21 cellular contexts compared by ENCODE assay signal in the genomic region with DNA sequence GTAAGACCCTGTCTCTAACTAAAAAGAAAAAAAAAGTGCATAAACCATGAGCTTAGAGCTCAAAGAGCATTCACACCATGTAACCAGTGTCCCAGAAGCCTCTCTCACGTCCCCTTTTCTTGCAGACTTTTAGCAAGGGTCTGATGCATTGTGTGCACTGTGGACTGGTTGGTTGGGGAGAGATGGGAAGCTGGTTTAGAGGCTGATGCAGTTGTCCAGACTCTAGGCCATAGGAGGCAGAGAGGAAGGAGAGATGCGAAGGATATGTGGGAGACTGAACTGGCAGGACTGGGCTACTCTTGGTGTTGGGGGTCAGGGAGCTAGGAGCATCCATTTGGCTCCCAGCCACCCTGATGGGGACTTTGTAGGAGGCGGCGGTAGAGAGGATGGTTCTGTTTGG. TPM values are rescaled to one million over a fixed set of nuclear protein-coding genes. Genes with fewer than 3 reads are reported as not detected.
DNase-seq lines count a peak whose midpoint lies in the region; ATAC-seq, FAIRE-seq and TF ChIP-seq lines count a peak whose summit lies in the region.
"Had no signal": no experiment of that assay in that cellular context is flagged by ENCODE, and none has a peak within 500 bp of the region (broad histone marks: within the 10 kb centered on the region; RNA-seq: fewer than 3 reads in every experiment).

No MANE protein-coding gene starts in this region.

- H3K9me3 Mint-ChIP-seq in Calu3 (ENCODE audit: low read depth, unreplicated experiment) (no peaks in the 10 kb centered on the region), neural crest cell (no peaks in the 10 kb centered on the region)
- H3K9me3 Mint-ChIP-seq: CD4-positive, alpha-beta T cell had no signal

- H3K4me3 ChIP-seq in Panc1 (ENCODE audit: low read depth in 2 of 2, low read length in 2 of 2) (no peak overlapping the region), K562 (no peak overlapping the region), PC-9 (no peak overlapping the region)

- H3K27ac Mint-ChIP-seq in Calu3 (ENCODE audit: unreplicated experiment) (peak overlapping the region; percentile 50), neural crest cell (ENCODE audit: unreplicated experiment) (peak overlapping the region; percentile 69)
- H3K27ac Mint-ChIP-seq: B cell; CD4-positive, alpha-beta T cell had no signal

- ATAC-seq in Panc1 = 0 out of 2 replicates have a peak, but pooled peaks have one; percentile 15
- no peak; the same call in 2 of the 3 replicates for ATAC-seq in K562

- H3K36me3 ChIP-seq in Panc1 (ENCODE audit: control insufficient read depth, insufficient read depth, low read length) (no peaks in the 10 kb centered on the region), K562 (ENCODE audit: control insufficient read depth, insufficient read depth, low read length) (peaks cover 4% of the 10 kb centered on the region; the same call in 2 of the 3 replicates), PC-9 (ENCODE audit: low read depth) (no peaks in the 10 kb centered on the region)

- no peak for TF ChIP-seq RAD21 in K562 (CRISPR knock-in tag; conservative IDR thresholded peaks at IDR 0.05 in 1 of 2, IDR thresholded peaks at IDR 0.05 in 1 of 2)

- TF ChIP-seq EP300 in K562 (IDR thresholded peaks at IDR 0.05; ENCODE audit: low read length) = no peak

- in situ Hi-C loops in Panc1 (cut with HindIII; ENCODE audit: low pct_unique_long_range_greater_than_20kb, low sequenced_read_pairs) (no loop called here), K562 (cut with MboI) (no loop called here)

- intact Hi-C loops in Calu3 (cut with micrococcal nuclease; ENCODE audit: unreplicated experiment) (no loop called here), Panc1 (cut with micrococcal nuclease; ENCODE audit: unreplicated experiment) (no loop called here), K562 (cut with micrococcal nuclease) (no loop called here), PC-9 (cut with micrococcal nuclease; ENCODE audit: unreplicated experiment) (no loop called here)

- H3K27ac ChIP-seq in Panc1 (ENCODE audit: low read length) = no peak overlapping the region
- no peak overlapping the region for H3K27ac ChIP-seq in K562 (ENCODE audit: extremely low read depth, low read depth, low read length)
- no peak overlapping the region for H3K27ac ChIP-seq in PC-9
- H3K27ac ChIP-seq: HL-60 had no signal

- no peaks in the 10 kb centered on the region for H3K9me1 ChIP-seq in K562 (ENCODE audit: control insufficient read depth, insufficient read depth, low read length)

- H3K9ac ChIP-seq in K562 (ENCODE audit: insufficient read depth in 1 of 2, low read depth in 2 of 2, low read length in 2 of 2) = peak overlapping the region in 1 of 2 experiments; percentile 37; a peak in 1 of 4 replicates

- H3K36me3 Mint-ChIP-seq in Calu3 (ENCODE audit: insufficient read depth, unreplicated experiment) = no peaks in the 10 kb centered on the region
- no peaks in the 10 kb centered on the region for H3K36me3 Mint-ChIP-seq in neural crest cell (ENCODE audit: low read depth)

- H3K4me1 ChIP-seq in Panc1 (ENCODE audit: control insufficient read depth, insufficient read depth, low read length) = no peaks in the 10 kb centered on the region
- peaks cover 12 to 13% of the 10 kb centered on the region in 2 experiments; a peak in 3 of 5 replicates for H3K4me1 ChIP-seq in K562 (replicated peaks in 1 of 2; ENCODE audit: control insufficient read depth in 2 of 2, insufficient read depth in 2 of 2, low read length in 2 of 2)
- peaks cover 9% of the 10 kb centered on the region; the same call in 1 of the 2 replicates for H3K4me1 ChIP-seq in PC-9 (replicated peaks; ENCODE audit: insufficient read depth)

- H2AFZ ChIP-seq in K562 (ENCODE audit: low read depth, low read length) (no peak overlapping the region), PC-9 (no peak overlapping the region)

- FAIRE-seq in K562 (lab: Jason Lieb, UNC) = peak; percentile 71
- FAIRE-seq: A204.1, D721Med, GM12892, GM19239, H1 had no signal

- H3K79me2 ChIP-seq in K562 (ENCODE audit: control insufficient read depth, insufficient read depth, low read length) (no peaks in the 10 kb centered on the region), PC-9 (ENCODE audit: low read depth) (no peaks in the 10 kb centered on the region)

- no peak for TF ChIP-seq CTCF in Calu3 (IDR thresholded peaks at IDR 0.05; ENCODE audit: unreplicated experiment)
- TF ChIP-seq CTCF in Panc1 (IDR thresholded peaks at IDR 0.05) = no peak
- no peak for TF ChIP-seq CTCF in K562 (IDR thresholded peaks at IDR 0.05 in 2 of 3, conservative IDR thresholded peaks at IDR 0.05 in 1 of 3; ENCODE audit: insufficient read depth in 2 of 3, low read depth in 1 of 3, low read length in 3 of 3)
- no peak for TF ChIP-seq CTCF in neural crest cell (conservative IDR thresholded peaks at IDR 0.05)
- no peak for TF ChIP-seq CTCF in PC-9 (conservative IDR thresholded peaks at IDR 0.05)

- H4K20me1 ChIP-seq in K562 (replicated peaks; ENCODE audit: control insufficient read depth, insufficient read depth, low read length) (no peaks in the 10 kb centered on the region), PC-9 (ENCODE audit: insufficient read depth) (no peaks in the 10 kb centered on the region)

- 39% methylated on average over 4 of the region's 4 CpGs for WGBS in K562 (ENCODE audit: insufficient coverage, low coverage, missing lambda C conversion rate)

- H3K9me2 ChIP-seq in PC-9 (ENCODE audit: insufficient read depth) = no peaks in the 10 kb centered on the region

- no peaks in the 10 kb centered on the region for H3F3A ChIP-seq in PC-9 (ENCODE audit: insufficient read depth, low read depth)

- H3K9me3 ChIP-seq in Panc1 (ENCODE audit: control insufficient read depth, insufficient read depth, low read depth, low read length) (no peaks in the 10 kb centered on the region), K562 (replicated peaks; ENCODE audit: control insufficient read depth, insufficient read depth, low read depth, low read length) (no peaks in the 10 kb centered on the region), PC-9 (ENCODE audit: insufficient read depth, low read depth) (no peaks in the 10 kb centered on the region)

- H3K4me1 Mint-ChIP-seq in Calu3 (ENCODE audit: low read depth, unreplicated experiment) (no peaks in the 10 kb centered on the region), neural crest cell (peaks cover 9% of the 10 kb centered on the region)

- H3K27me3 ChIP-seq in Panc1 (ENCODE audit: control insufficient read depth, insufficient read depth, low read length) (no peaks in the 10 kb centered on the region), K562 (ENCODE audit: control insufficient read depth in 2 of 2, insufficient read depth in 2 of 2, low read length in 2 of 2) (no peaks in the 10 kb centered on the region), PC-9 (ENCODE audit: insufficient read depth, low read depth) (no peaks in the 10 kb centered on the region)

- no peaks in the 10 kb centered on the region for H3K27me3 Mint-ChIP-seq in Calu3 (ENCODE audit: unreplicated experiment)
- peaks cover 15% of the 10 kb centered on the region for H3K27me3 Mint-ChIP-seq in neural crest cell (ENCODE audit: low read depth)
- H3K27me3 Mint-ChIP-seq: CD4-positive, alpha-beta T cell had no signal

- BruUV-seq in Calu3 (replicated peaks; lab: Mats Ljungman, UMichigan) = no TSS peak
- no TSS peak for BruUV-seq in Panc1 (replicated peaks; lab: Mats Ljungman, UMichigan)
- no TSS peak for BruUV-seq in K562 (replicated peaks; lab: Mats Ljungman, UMichigan)
- no TSS peak for BruUV-seq in PC-9 (replicated peaks; lab: Mats Ljungman, UMichigan)

- CTCF ChIA-PET in Calu3 (lab: Charles Lee) = interaction anchor here (0.7 kb wide), 1 partner anchor 9 kb away, joined by 8 read pairs; no protein-coding TSS in a partner anchor
- CTCF ChIA-PET in Panc1 (lab: Charles Lee) = no interaction called here
- CTCF ChIA-PET in K562 (lab: Yijun Ruan, JAX; ENCODE audit: low intra/inter-chr PET ratio) = no interaction called here
- CTCF ChIA-PET in PC-9 (lab: Charles Lee) = interaction anchor here (0.6 kb wide), 1 partner anchor 11 kb away, joined by 3 read pairs; no protein-coding TSS in a partner anchor

- H3K4me3 Mint-ChIP-seq in Calu3 (ENCODE audit: low read depth, unreplicated experiment) (no peak overlapping the region), neural crest cell (no peak overlapping the region)
- H3K4me3 Mint-ChIP-seq: B cell; CD4-positive, alpha-beta T cell had no signal

- no peak for TF ChIP-seq POLR2A in K562 (conservative IDR thresholded peaks at IDR 0.05)

- POLR2A ChIA-PET in Panc1 (lab: Charles Lee) = no interaction called here
- POLR2A ChIA-PET in K562 (lab: Yijun Ruan, JAX) = interaction anchor here (0.5 to 1.4 kb wide), 3 partner anchors 9 to 930 kb away, joined by 3 to 6 read pairs (median 4); no protein-coding TSS in a partner anchor
- POLR2A ChIA-PET in PC-9 (lab: Charles Lee; ENCODE audit: unreplicated experiment) = interaction anchor here (0.7 kb wide), 1 partner anchor 110 kb away, joined by 3 read pairs; no protein-coding TSS in a partner anchor

- no peak for DNase-seq in Calu3
- no peak for DNase-seq in Panc1 (ENCODE audit: low read depth, low spot score)
- DNase-seq in K562 (ENCODE audit: extremely low read depth in 1 of 4, low spot score in 3 of 4) = no peak
- no peak for DNase-seq in neural crest cell (ENCODE audit: low read depth, low spot score)
- no peak for DNase-seq in anterior cingulate cortex (lab: John Stamatoyannopoulos, UW)
- no peak for DNase-seq in activated CD8-positive, alpha-beta memory T cell treated with anti-CD3 and anti-CD28 coated beads, Interleukin-2, amount 50 U/mL, for 4 hours
- no peak for DNase-seq in DMS153 treated with DMSO at 0.1 percent for 48 hours (lab: John Stamatoyannopoulos, UW; ENCODE audit: unreplicated experiment)
- DNase-seq in PC-9 = no peak
- DNase-seq: C1 segment of cervical spinal cord; CD4-positive, alpha-beta T cell; DMS153; DND-41; GDM1; HCEC 1CT had no signal

- no peak overlapping the region for H3K4me2 ChIP-seq in K562 (ENCODE audit: insufficient read depth, low read length)
- H3K4me2 ChIP-seq in PC-9 = no peak overlapping the region

RNA-seq across cellular contexts. Expression of gene SSC4D, which starts 1.8 kb away (rescaled TPM):
- total RNA-seq in Calu3 (2022) = 0.51 TPM in 1 of 2 replicates, not detected in the other
- 1.6 TPM for total RNA-seq in Panc1 (2021; ENCODE audit: unreplicated experiment)
- 2.3 TPM for polyA plus RNA-seq in Panc1 (2012; ENCODE audit: insufficient read length)
- total RNA-seq in K562 (2011; cell fraction: chromatin; rRNA removed; ENCODE audit: low replicate concordance) = 0.74 and 1.7 TPM in 2 replicates
- 2.6 and 3.0 TPM in 2 replicates for total RNA-seq in K562 (2011; cell fraction: nucleolus; rRNA removed)
- 1.2 TPM in 2 replicates for total RNA-seq in K562 (2011; cell fraction: nucleoplasm; rRNA removed)
- total RNA-seq in K562 (2014; rRNA removed) = 0.41 and 0.49 TPM in 2 replicates
- 0.19 and 0.65 TPM in 2 replicates for total RNA-seq in K562 (2014; rRNA removed; fragmentation: Illumina TruSeq; extraction: Trizol)
- total RNA-seq in K562 (2015; rRNA removed; fragmentation: Illumina TruSeq; extraction: Trizol) = 0.98 and 1.1 TPM in 2 replicates
- 0.98 and 1.2 TPM in 2 replicates for total RNA-seq in K562 (2021)
- polyA plus RNA-seq in K562 (2011; rRNA removed) = 0.91 and 1.2 TPM in 2 replicates
- polyA plus RNA-seq in K562 (2011; cell fraction: cytosol; rRNA removed) = 0.71 and 2.0 TPM in 2 replicates
- 1.8 and 2.8 TPM in 2 replicates for polyA plus RNA-seq in K562 (2011; cell fraction: nucleus; rRNA removed)
- 1.9 and 4.0 TPM in 2 replicates for polyA plus RNA-seq in K562 (2012)
- 0.80 and 1.5 TPM in 2 replicates for polyA plus RNA-seq in K562 (2014; fragmentation: Illumina TruSeq; extraction: Trizol)
- polyA plus RNA-seq in K562 (2014; fragmentation: Nextera tagmentation; extraction: Ambion mirVana) = under 1 TPM in 1 of 2 experiments, not detected in 1; 0.06 TPM
- 0.67 and 1.0 TPM in 2 replicates for polyA plus RNA-seq in K562 (2014; rRNA removed)
- 0.30 and 0.53 TPM in 2 replicates for polyA minus RNA-seq in K562 (2011; rRNA and poly(A)+ RNA removed)
- 0.55 and 0.76 TPM in 2 replicates for polyA minus RNA-seq in K562 (2011; cell fraction: cytosol; rRNA and poly(A)+ RNA removed)
- 0.27 TPM in 1 of 2 replicates, not detected in the other for polyA minus RNA-seq in K562 (2011; cell fraction: nucleus; rRNA and poly(A)+ RNA removed)
- 1.0 and 1.1 TPM in 2 replicates for total RNA-seq in neural crest cell
- total RNA-seq in PC-9 (2021) = 3.5 and 3.9 TPM in 2 replicates
- total RNA-seq: B cell; CD4-positive, alpha-beta T cell had no signal

RNA-seq across cellular contexts. Expression of gene ZP3, which starts 17.0 kb away (rescaled TPM):
- total RNA-seq in Calu3 (2022) = 5.4 and 9.4 TPM in 2 replicates
- total RNA-seq in Panc1 (2021; ENCODE audit: unreplicated experiment) = 23.3 TPM
- polyA plus RNA-seq in Panc1 (2012; ENCODE audit: insufficient read length) = 50.3 TPM
- total RNA-seq in K562 (2011; cell fraction: chromatin; rRNA removed; ENCODE audit: low replicate concordance) = 2.2 and 6.3 TPM in 2 replicates
- total RNA-seq in K562 (2011; cell fraction: nucleolus; rRNA removed) = 6.0 and 6.3 TPM in 2 replicates
- total RNA-seq in K562 (2011; cell fraction: nucleoplasm; rRNA removed) = 4.5 and 6.0 TPM in 2 replicates
- 2.5 and 3.8 TPM in 2 replicates for total RNA-seq in K562 (2014; rRNA removed)
- 1.5 and 2.3 TPM in 2 replicates for total RNA-seq in K562 (2014; rRNA removed; fragmentation: Illumina TruSeq; extraction: Trizol)
- 2.8 and 2.9 TPM in 2 replicates for total RNA-seq in K562 (2015; rRNA removed; fragmentation: Illumina TruSeq; extraction: Trizol)
- 2.3 and 3.9 TPM in 2 replicates for total RNA-seq in K562 (2021)
- 2.4 and 8.1 TPM in 2 replicates for polyA plus RNA-seq in K562 (2011; rRNA removed)
- polyA plus RNA-seq in K562 (2011; cell fraction: cytosol; rRNA removed) = 8.3 and 10.1 TPM in 2 replicates
- 3.7 and 5.1 TPM in 2 replicates for polyA plus RNA-seq in K562 (2011; cell fraction: nucleus; rRNA removed)
- 3.5 and 13.7 TPM in 2 replicates for polyA plus RNA-seq in K562 (2012)
- polyA plus RNA-seq in K562 (2014; fragmentation: Illumina TruSeq; extraction: Trizol) = 3.5 and 3.8 TPM in 2 replicates
- 1 to 10 TPM; 2.0 to 2.8 TPM for polyA plus RNA-seq in K562 (2014; fragmentation: Nextera tagmentation; extraction: Ambion mirVana)
- polyA plus RNA-seq in K562 (2014; rRNA removed) = 1.4 and 3.7 TPM in 2 replicates
- polyA minus RNA-seq in K562 (2011; rRNA and poly(A)+ RNA removed) = 5.2 and 5.3 TPM in 2 replicates
- polyA minus RNA-seq in K562 (2011; cell fraction: cytosol; rRNA and poly(A)+ RNA removed) = 4.2 and 12.3 TPM in 2 replicates
- 3.1 and 3.8 TPM in 2 replicates for polyA minus RNA-seq in K562 (2011; cell fraction: nucleus; rRNA and poly(A)+ RNA removed)
- 0.49 TPM in 1 of 2 replicates, not detected in the other for total RNA-seq in neural crest cell
- total RNA-seq in PC-9 (2021) = 14.2 and 20.9 TPM in 2 replicates

RNA-seq across cellular contexts. Expression of gene YWHAG, which starts 48.9 kb away (rescaled TPM):
- 113 and 122 TPM in 2 replicates for total RNA-seq in Calu3 (2022)
- 210 TPM for total RNA-seq in Panc1 (2021; ENCODE audit: unreplicated experiment)
- polyA plus RNA-seq in Panc1 (2012; ENCODE audit: insufficient read length) = 172 TPM
- 60.5 and 71.2 TPM in 2 replicates for total RNA-seq in K562 (2011; cell fraction: chromatin; rRNA removed; ENCODE audit: low replicate concordance)
- 39.9 and 41.7 TPM in 2 replicates for total RNA-seq in K562 (2011; cell fraction: nucleolus; rRNA removed)
- total RNA-seq in K562 (2011; cell fraction: nucleoplasm; rRNA removed) = 59.5 and 77.9 TPM in 2 replicates
- total RNA-seq in K562 (2014; rRNA removed) = 50.3 and 53.2 TPM in 2 replicates
- total RNA-seq in K562 (2014; rRNA removed; fragmentation: Illumina TruSeq; extraction: Trizol) = 144 and 155 TPM in 2 replicates
- total RNA-seq in K562 (2015; rRNA removed; fragmentation: Illumina TruSeq; extraction: Trizol) = 135 and 136 TPM in 2 replicates
- 238 and 246 TPM in 2 replicates for total RNA-seq in K562 (2021)
- polyA plus RNA-seq in K562 (2011; rRNA removed) = 67.6 and 94.5 TPM in 2 replicates
- 43.4 and 52.2 TPM in 2 replicates for polyA plus RNA-seq in K562 (2011; cell fraction: cytosol; rRNA removed)
- polyA plus RNA-seq in K562 (2011; cell fraction: nucleus; rRNA removed) = 30.1 and 40.2 TPM in 2 replicates
- 142 and 212 TPM in 2 replicates for polyA plus RNA-seq in K562 (2012)
- 200 and 204 TPM in 2 replicates for polyA plus RNA-seq in K562 (2014; fragmentation: Illumina TruSeq; extraction: Trizol)
- 10 to 100 TPM; 30.4 to 37.6 TPM for polyA plus RNA-seq in K562 (2014; fragmentation: Nextera tagmentation; extraction: Ambion mirVana)
- polyA plus RNA-seq in K562 (2014; rRNA removed) = 74.9 and 83.6 TPM in 2 replicates
- 142 and 187 TPM in 2 replicates for polyA minus RNA-seq in K562 (2011; rRNA and poly(A)+ RNA removed)
- 110 and 154 TPM in 2 replicates for polyA minus RNA-seq in K562 (2011; cell fraction: cytosol; rRNA and poly(A)+ RNA removed)
- polyA minus RNA-seq in K562 (2011; cell fraction: nucleus; rRNA and poly(A)+ RNA removed) = 23.0 and 31.1 TPM in 2 replicates
- total RNA-seq in neural crest cell = 200 and 209 TPM in 2 replicates
- total RNA-seq in PC-9 (2021) = 206 and 250 TPM in 2 replicates

RNA-seq across cellular contexts. Expression of gene DTX2, which starts 53.8 kb away (rescaled TPM):
- 43.6 and 51.7 TPM in 2 replicates for total RNA-seq in Calu3 (2022)
- total RNA-seq in Panc1 (2021; ENCODE audit: unreplicated experiment) = 27.4 TPM
- polyA plus RNA-seq in Panc1 (2012; ENCODE audit: insufficient read length) = 17.9 TPM
- total RNA-seq in K562 (2011; cell fraction: chromatin; rRNA removed; ENCODE audit: low replicate concordance) = 39.4 and 79.0 TPM in 2 replicates
- 31.7 and 39.9 TPM in 2 replicates for total RNA-seq in K562 (2011; cell fraction: nucleolus; rRNA removed)
- 27.0 and 30.3 TPM in 2 replicates for total RNA-seq in K562 (2011; cell fraction: nucleoplasm; rRNA removed)
- 14.9 and 20.4 TPM in 2 replicates for total RNA-seq in K562 (2014; rRNA removed)
- 2.5 and 4.8 TPM in 2 replicates for total RNA-seq in K562 (2014; rRNA removed; fragmentation: Illumina TruSeq; extraction: Trizol)
- 8.3 and 9.9 TPM in 2 replicates for total RNA-seq in K562 (2015; rRNA removed; fragmentation: Illumina TruSeq; extraction: Trizol)
- total RNA-seq in K562 (2021) = 25.2 and 31.5 TPM in 2 replicates
- polyA plus RNA-seq in K562 (2011; rRNA removed) = 3.4 and 5.6 TPM in 2 replicates
- 5.9 and 13.5 TPM in 2 replicates for polyA plus RNA-seq in K562 (2011; cell fraction: cytosol; rRNA removed)
- polyA plus RNA-seq in K562 (2011; cell fraction: nucleus; rRNA removed) = 20.0 and 31.0 TPM in 2 replicates
- 15.4 and 44.4 TPM in 2 replicates for polyA plus RNA-seq in K562 (2012)
- 9.8 and 18.3 TPM in 2 replicates for polyA plus RNA-seq in K562 (2014; fragmentation: Illumina TruSeq; extraction: Trizol)
- polyA plus RNA-seq in K562 (2014; fragmentation: Nextera tagmentation; extraction: Ambion mirVana) = under 1 TPM; 0.20 to 0.57 TPM
- polyA plus RNA-seq in K562 (2014; rRNA removed) = 12.2 and 15.5 TPM in 2 replicates
- 3.7 and 4.3 TPM in 2 replicates for polyA minus RNA-seq in K562 (2011; rRNA and poly(A)+ RNA removed)
- 21.2 and 26.6 TPM in 2 replicates for polyA minus RNA-seq in K562 (2011; cell fraction: cytosol; rRNA and poly(A)+ RNA removed)
- polyA minus RNA-seq in K562 (2011; cell fraction: nucleus; rRNA and poly(A)+ RNA removed) = 8.5 and 10.3 TPM in 2 replicates
- total RNA-seq in neural crest cell = 23.7 and 24.2 TPM in 2 replicates
- 100 and 127 TPM in 2 replicates for total RNA-seq in PC-9 (2021)

Comparison
In these comparisons a context has a peak if more than half of its experiments do, and no peak if none do; other contexts are left out.
1. CTCF ChIA-PET loops: an anchor here in Calu3 (0.7 kb wide) and PC-9 (0.6 kb wide); none called in Panc1 and K562.